Comparison of ENCODE assay signal across 22 cellular contexts in genomic region chr2:69715964-69716363, GRCh38. TPM values are rescaled to one million over a fixed set of nuclear protein-coding genes. Genes with fewer than 3 reads are reported as not detected.
A peak's percentile ranks its signal among the peaks of the same experiment; 100 is the strongest.
DNase-seq lines count a peak whose midpoint lies in the region; ATAC-seq and TF ChIP-seq lines count a peak whose summit lies in the region.
"Had no signal": no experiment of that assay in that cellular context is flagged by ENCODE, and none has a peak within 500 bp of the region (broad histone marks: within the 10 kb centered on the region; RNA-seq: fewer than 3 reads in every experiment).

No MANE protein-coding gene starts in this region.

- POLR2A ChIA-PET in activated CD4-positive, alpha-beta T cell treated with anti-CD3 and anti-CD28 coated beads, Interleukin-2, amount 10 ng/mL, durations not matched to agents 7 days and 5 days (lab: Charles Lee) = interaction anchor here (0.6 kb wide), 1 partner anchor 63 kb away, joined by 4 read pairs; no protein-coding TSS in a partner anchor

- H3K36me3 Mint-ChIP-seq in activated CD4-positive, alpha-beta T cell treated with anti-CD3 and anti-CD28 coated beads, Interleukin-2, amount 10 ng/mL, durations not matched to agents 7 days and 5 days (ENCODE audit: low read depth) = peaks cover 6% of the 10 kb centered on the region
- H3K36me3 Mint-ChIP-seq in H9 (ENCODE audit: insufficient read depth in 1 of 3, low read depth in 3 of 3) (no peaks in the 10 kb centered on the region; a peak in 3 of 7 replicates), neural progenitor cell (no peaks in the 10 kb centered on the region)
- H3K36me3 Mint-ChIP-seq: activated naive CD8-positive, alpha-beta T cell treated with anti-CD3 and anti-CD28 coated beads for 36 hours had no signal

- no peak overlapping the region for H3T11ph ChIP-seq in H9 (ENCODE audit: low read length)

- no peak overlapping the region for H2BK120ac ChIP-seq in H9 (ENCODE audit: low read depth, low read length, poor library complexity, severe bottlenecking)

- H3K23ac ChIP-seq in H9 (ENCODE audit: insufficient read length, low read depth, low read length) = no peak overlapping the region

- H3K9ac ChIP-seq in H9 (ENCODE audit: extremely low read depth, insufficient read length, low read length) (no peak overlapping the region), neural progenitor cell (no peak overlapping the region)
- H3K9ac ChIP-seq: KMS-11 had no signal

- no peak overlapping the region for H2BK20ac ChIP-seq in H9 (ENCODE audit: low read depth, low read length, poor library complexity, severe bottlenecking)

- H3K4me2 ChIP-seq in H9 (ENCODE audit: insufficient read depth, insufficient read length, low read length) (no peak overlapping the region), neural progenitor cell (no peak overlapping the region)
- H3K4me2 ChIP-seq: KMS-11 had no signal

- in situ Hi-C loops in brain microvascular endothelial cell (cut with HindIII; ENCODE audit: low pct_ligation_motif_present, low sequenced_read_pairs) = no loop called here

- H3K27ac Mint-ChIP-seq in activated CD4-positive, alpha-beta T cell treated with anti-CD3 and anti-CD28 coated beads, Interleukin-2, amount 10 ng/mL, durations not matched to agents 7 days and 5 days = peak overlapping the region; percentile 31
- H3K27ac Mint-ChIP-seq in H9 = 0 out of 7 replicates have a peak overlapping the region, but pooled peaks of 2 of the 3 experiments have one; percentile 5 to 58
- H3K27ac Mint-ChIP-seq in neural progenitor cell = peak overlapping the region; percentile 25
- H3K27ac Mint-ChIP-seq: activated naive CD8-positive, alpha-beta T cell treated with anti-CD3 and anti-CD28 coated beads for 36 hours; dendritic cell treated with granulocyte-macrophage colony-stimulating factor and Interleukin-4, amounts not matched to agents 40 ng/mL and 50 ng/mL, for 4 days had no signal

- H3K27me3 Mint-ChIP-seq in activated CD4-positive, alpha-beta T cell treated with anti-CD3 and anti-CD28 coated beads, Interleukin-2, amount 10 ng/mL, durations not matched to agents 7 days and 5 days = no peaks in the 10 kb centered on the region
- peaks cover 20% of the 10 kb centered on the region for H3K27me3 Mint-ChIP-seq in H9 (ENCODE audit: low read depth)
- H3K27me3 Mint-ChIP-seq in neural progenitor cell (ENCODE audit: insufficient read depth, low read depth) = no peaks in the 10 kb centered on the region
- H3K27me3 Mint-ChIP-seq: activated naive CD8-positive, alpha-beta T cell treated with anti-CD3 and anti-CD28 coated beads for 36 hours; dendritic cell treated with granulocyte-macrophage colony-stimulating factor and Interleukin-4, amounts not matched to agents 40 ng/mL and 50 ng/mL, for 4 days had no signal

- H3K9me3 Mint-ChIP-seq in activated CD4-positive, alpha-beta T cell treated with anti-CD3 and anti-CD28 coated beads, Interleukin-2, amount 10 ng/mL, durations not matched to agents 7 days and 5 days = peaks cover 6% of the 10 kb centered on the region
- no peaks in the 10 kb centered on the region; a peak in 3 of 5 replicates for H3K9me3 Mint-ChIP-seq in H9
- H3K9me3 Mint-ChIP-seq in neural progenitor cell = no peaks in the 10 kb centered on the region
- H3K9me3 Mint-ChIP-seq: dendritic cell treated with granulocyte-macrophage colony-stimulating factor and Interleukin-4, amounts not matched to agents 40 ng/mL and 50 ng/mL, for 4 days had no signal

- no peaks in the 10 kb centered on the region for H3K23me2 ChIP-seq in H9 (ENCODE audit: insufficient read length, low read depth, low read length, poor library complexity, severe bottlenecking)

- H3K9me3 ChIP-seq in H9 (ENCODE audit: control insufficient read depth, low read depth, low read length) (no peaks in the 10 kb centered on the region), neural progenitor cell (ENCODE audit: low read depth) (no peaks in the 10 kb centered on the region)
- H3K9me3 ChIP-seq: breast epithelium, right atrium auricular region, testis, vagina had no signal

- H3K4me3 Mint-ChIP-seq in activated CD4-positive, alpha-beta T cell treated with anti-CD3 and anti-CD28 coated beads, Interleukin-2, amount 10 ng/mL, durations not matched to agents 7 days and 5 days = no peak overlapping the region
- H3K4me3 Mint-ChIP-seq in H9 (no peak overlapping the region; a peak in 1 of 5 replicates), neural progenitor cell (no peak overlapping the region)
- H3K4me3 Mint-ChIP-seq: activated naive CD8-positive, alpha-beta T cell treated with anti-CD3 and anti-CD28 coated beads for 36 hours; dendritic cell treated with granulocyte-macrophage colony-stimulating factor and Interleukin-4, amounts not matched to agents 40 ng/mL and 50 ng/mL, for 4 days had no signal

- no peak overlapping the region for H2BK15ac ChIP-seq in H9 (ENCODE audit: low read depth, low read length)

- peaks cover 23% of the 10 kb centered on the region for H3K4me1 Mint-ChIP-seq in activated CD4-positive, alpha-beta T cell treated with anti-CD3 and anti-CD28 coated beads, Interleukin-2, amount 10 ng/mL, durations not matched to agents 7 days and 5 days
- peaks cover 53 to 63% of the 10 kb centered on the region in 2 experiments for H3K4me1 Mint-ChIP-seq in H9
- H3K4me1 Mint-ChIP-seq in neural progenitor cell = peaks cover 27% of the 10 kb centered on the region

- H4K91ac ChIP-seq in H9 (ENCODE audit: insufficient read length, low read depth, low read length) = no peak overlapping the region

- H2BK5ac ChIP-seq in H9 (ENCODE audit: insufficient read length, low read length) = no peak overlapping the region

- no peak overlapping the region for H2AFZ ChIP-seq in H9 (ENCODE audit: low read length)
- no peak overlapping the region for H2AFZ ChIP-seq in neural progenitor cell (replicated peaks)

- no peak overlapping the region for H4K5ac ChIP-seq in H9 (ENCODE audit: insufficient read length, low read depth, low read length)

- H3K56ac ChIP-seq in H9 (ENCODE audit: insufficient read length, low read depth, low read length) = no peak overlapping the region

- ATAC-seq in HG02973 (IDR thresholded peaks at IDR 0.05; ENCODE audit: unreplicated experiment) (no peak), HG03097 (IDR thresholded peaks at IDR 0.05; ENCODE audit: low FRiP score, unreplicated experiment) (no peak)

- no peak overlapping the region for H2AK5ac ChIP-seq in H9 (ENCODE audit: insufficient read length, low read length)

- no peak overlapping the region for H3K14ac ChIP-seq in H9 (ENCODE audit: insufficient read depth, low read length)

- no peak overlapping the region for H3K18ac ChIP-seq in H9 (ENCODE audit: insufficient read length, low read depth, low read length)

- H2BK12ac ChIP-seq in H9 (ENCODE audit: insufficient read length, low read depth, low read length) = no peak overlapping the region

- H3K4me1 ChIP-seq in H9 (ENCODE audit: insufficient read depth, low read length) (peaks cover 27% of the 10 kb centered on the region), neural progenitor cell (peaks cover 6% of the 10 kb centered on the region)
- H3K4me1 ChIP-seq: breast epithelium, testis, vagina had no signal

- no peak for DNase-seq in activated CD4-positive, alpha-beta T cell treated with anti-CD3 and anti-CD28 coated beads, Interleukin-2, amount 10 ng/mL, durations not matched to agents 7 days and 5 days
- DNase-seq in activated CD4-positive, alpha-beta T cell treated with anti-CD3 and anti-CD28 coated beads for 4 hours = no peak
- no peak for DNase-seq in H9
- peak; percentile 79 for DNase-seq in brain microvascular endothelial cell
- no peak for DNase-seq in neural progenitor cell (ENCODE audit: low spot score)
- no peak for DNase-seq in activated CD8-positive, alpha-beta memory T cell treated with anti-CD3 and anti-CD28 coated beads, Interleukin-2, amount 50 U/mL, for 4 hours
- DNase-seq: activated naive CD8-positive, alpha-beta T cell treated with anti-CD3 and anti-CD28 coated beads for 36 hours; C1 segment of cervical spinal cord; islet precursor cell; MV-4-11; NCI-H1694; NCI-H748 treated with DMSO at 0.1 percent for 48 hours; Right ventricle myocardium superior; testis had no signal

- H3K36me3 ChIP-seq in brain microvascular endothelial cell (replicated peaks) = no peaks in the 10 kb centered on the region
- H3K36me3 ChIP-seq in neural progenitor cell = no peaks in the 10 kb centered on the region
- H3K36me3 ChIP-seq: breast epithelium, right atrium auricular region, vagina had no signal

- no peak overlapping the region for H4K8ac ChIP-seq in H9 (replicated peaks; ENCODE audit: insufficient read length, low read depth, low read length)

- H3K27ac ChIP-seq in H9 (ENCODE audit: insufficient read length, low read depth, low read length) (no peak overlapping the region), brain microvascular endothelial cell (peak overlapping the region; percentile 19), neural progenitor cell (no peak overlapping the region)
- H3K27ac ChIP-seq: breast epithelium, KMS-11, right atrium auricular region, testis, vagina had no signal

- peaks cover 2% of the 10 kb centered on the region for H4K20me1 ChIP-seq in H9 (ENCODE audit: control insufficient read depth, insufficient read depth, insufficient read length)
- no peaks in the 10 kb centered on the region for H4K20me1 ChIP-seq in neural progenitor cell (ENCODE audit: low read depth)

- no peak overlapping the region for H3K4me3 ChIP-seq in brain microvascular endothelial cell (ENCODE audit: low read depth, low read length)
- no peak overlapping the region for H3K4me3 ChIP-seq in neural progenitor cell
- H3K4me3 ChIP-seq: breast epithelium, lung, right atrium auricular region, testis, vagina had no signal

- H3K4ac ChIP-seq in H9 (ENCODE audit: low read depth, low read length) = no peak overlapping the region

- no peaks in the 10 kb centered on the region for H3K79me1 ChIP-seq in H9 (ENCODE audit: insufficient read depth, low read depth, low read length, poor library complexity, severe bottlenecking)

- H3F3A ChIP-seq in neural progenitor cell (ENCODE audit: low read depth) = peaks cover 12% of the 10 kb centered on the region

- no peak for TF ChIP-seq CTCF in H9 (conservative IDR thresholded peaks at IDR 0.05)
- no peak for TF ChIP-seq CTCF in brain microvascular endothelial cell (IDR thresholded peaks at IDR 0.05; ENCODE audit: low read depth, low read length, missing control alignments)
- TF ChIP-seq CTCF in neural progenitor cell (IDR thresholded peaks at IDR 0.05) = no peak

- H3K27me3 ChIP-seq in H9 (ENCODE audit: insufficient read depth, low read length) (no peaks in the 10 kb centered on the region), brain microvascular endothelial cell (replicated peaks) (no peaks in the 10 kb centered on the region), neural progenitor cell (no peaks in the 10 kb centered on the region)
- H3K27me3 ChIP-seq: breast epithelium, right atrium auricular region, testis, vagina had no signal

- CTCF ChIA-PET in activated CD4-positive, alpha-beta T cell treated with anti-CD3 and anti-CD28 coated beads, Interleukin-2, amount 10 ng/mL, durations not matched to agents 7 days and 5 days (lab: Charles Lee) = interaction anchor here (1.0 to 2.3 kb wide), 5 partner anchors 9 to 152 kb away, joined by 4 to 9 read pairs (median 6); no protein-coding TSS in a partner anchor

- no CpG with 5 or more reads among the region's 1 CpG for WGBS in H9 (ENCODE audit: extremely low coverage, insufficient read length, low lambda C conversion rate)

- H3K79me2 ChIP-seq in H9 (ENCODE audit: insufficient read depth, low read length) (no peaks in the 10 kb centered on the region), neural progenitor cell (ENCODE audit: low read depth) (no peaks in the 10 kb centered on the region)

RNA-seq across cellular contexts. Expression of gene ANXA4, which starts 26.0 kb away (rescaled TPM):
- total RNA-seq in activated CD4-positive, alpha-beta T cell treated with anti-CD3 and anti-CD28 coated beads, Interleukin-2, amount 10 ng/mL, durations not matched to agents 7 days and 5 days = 10 to 100 TPM; 70.6 to 75.9 TPM
- total RNA-seq in H9 (2021) = 14.3 and 14.4 TPM in 2 replicates
- 4.7 and 7.0 TPM in 2 replicates for total RNA-seq in neural progenitor cell (ENCODE audit: low replicate concordance)
